Comparison of ENCODE assay signal across 22 cellular contexts in the genomic region with DNA sequence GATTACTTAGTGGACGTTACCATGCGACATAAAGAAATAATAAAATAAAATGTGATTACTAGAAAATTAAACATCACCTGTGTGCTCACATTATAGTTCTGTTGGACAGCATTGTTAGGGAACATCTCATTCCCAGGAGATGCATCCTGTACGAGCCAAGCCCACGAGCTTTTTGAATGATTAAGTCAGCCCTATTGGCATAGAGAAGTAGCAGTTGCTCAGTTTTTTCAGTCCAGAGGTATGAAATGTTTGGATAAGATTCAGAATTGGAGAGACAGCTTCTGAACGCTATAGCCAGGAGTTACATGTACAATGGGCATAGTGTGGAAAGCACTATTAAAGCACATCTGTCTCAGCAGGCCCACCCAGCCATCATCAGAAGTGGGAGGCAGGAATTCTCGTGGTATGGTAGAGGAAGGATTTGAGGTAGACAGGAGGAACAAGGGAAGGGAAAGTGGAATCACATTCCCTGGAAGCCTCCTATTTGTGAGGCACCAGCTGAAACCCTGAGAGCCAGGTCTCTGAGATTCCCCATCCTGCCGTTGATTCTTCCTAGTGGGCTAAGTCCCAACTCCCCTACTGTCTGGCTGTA. TPM values are rescaled to one million over a fixed set of nuclear protein-coding genes. Genes with fewer than 3 reads are reported as not detected.
DNase-seq lines count a peak whose midpoint lies in the region; ATAC-seq and TF ChIP-seq lines count a peak whose summit lies in the region.
"Had no signal": no experiment of that assay in that cellular context is flagged by ENCODE, and none has a peak within 500 bp of the region (broad histone marks: within the 10 kb centered on the region; RNA-seq: fewer than 3 reads in every experiment).

No MANE protein-coding gene starts in this region.

- H3K27me3 ChIP-seq in GM23248 (replicated peaks; ENCODE audit: insufficient read depth) = no peaks in the 10 kb centered on the region
- H3K27me3 ChIP-seq: right lobe of liver, SJSA1, transverse colon had no signal

- H2AFZ ChIP-seq in GM23248 = no peak overlapping the region

- peaks cover 95% of the 10 kb centered on the region for H3K4me1 Mint-ChIP-seq in WTC11

- CTCF ChIA-PET in WTC11 (lab: Charles Lee) (interaction anchor here (0.9 kb wide), 1 partner anchor 9 kb away, joined by 3 read pairs; no protein-coding TSS in a partner anchor), RWPE1 (lab: Yijun Ruan, JAX) (interaction anchor here (0.6 kb wide), 1 partner anchor 166 kb away, joined by 3 read pairs; no protein-coding TSS in a partner anchor)

- peak overlapping the region; percentile 40 for H3K4me2 ChIP-seq in GM23248 (ENCODE audit: unreplicated experiment)

- H3K9me3 ChIP-seq in GM23248 (ENCODE audit: low read depth) = no peaks in the 10 kb centered on the region
- H3K9me3 ChIP-seq: right lobe of liver, SJSA1, transverse colon had no signal

- H3K27ac ChIP-seq in GM23248 = peak overlapping the region; percentile 44
- no peak overlapping the region for H3K27ac ChIP-seq in RWPE1
- H3K27ac ChIP-seq: C4-2B, right lobe of liver, SJSA1, transverse colon had no signal

- TF ChIP-seq CTCF in WTC11 (IDR thresholded peaks at IDR 0.05) (no peak), fibroblast of the aortic adventitia (IDR thresholded peaks at IDR 0.05; ENCODE audit: insufficient read depth, low read length) (no peak), GM10266 (IDR thresholded peaks at IDR 0.05; ENCODE audit: control insufficient read depth, insufficient read depth, low read depth, missing control alignments) (no peak), RWPE1 (conservative IDR thresholded peaks at IDR 0.05; ENCODE audit: low read depth) (no peak)

- POLR2A ChIA-PET in WTC11 (lab: Charles Lee) (interaction anchor here (0.6 to 0.7 kb wide), 3 partner anchors 13 to 235 kb away, joined by 3 to 4 read pairs (median 3); no protein-coding TSS in a partner anchor), RWPE1 (lab: Yijun Ruan, JAX; ENCODE audit: low non-redundant PET) (no interaction called here)

- H3K9me3 Mint-ChIP-seq in WTC11 = no peaks in the 10 kb centered on the region
- H3K9me3 Mint-ChIP-seq: endodermal cell, mesothelial cell of epicardium, nephron progenitor cell had no signal

- DNase-seq in GM23248 (peak; percentile 83), WTC11 (ENCODE audit: low spot score) (no peak), fibroblast of the aortic adventitia (ENCODE audit: low read depth) (peak; percentile 66), skeletal muscle cell (ENCODE audit: low read depth) (peak; percentile 48), iPS-NIHi11 (ENCODE audit: low spot score) (no peak), GM10266 (ENCODE audit: extremely low spot score) (no peak), RWPE1 (ENCODE audit: low spot score) (no peak)
- DNase-seq: activated CD8-positive, alpha-beta memory T cell treated with anti-CD3 and anti-CD28 coated beads for 24 hours; activated T-cell treated with anti-CD3 and anti-CD28 coated beads, Interleukin-2, amount 50 U/mL, for 1 hour; cortex of kidney; endodermal cell; head of caudate nucleus; left cardiac atrium; NCI-H1694; NCI-H510A; nephron progenitor cell; right lobe of liver; transverse colon had no signal

- H3K4me1 ChIP-seq in GM23248 (ENCODE audit: insufficient read depth) = peaks cover 55% of the 10 kb centered on the region

- in situ Hi-C loops in GM23248 (cut with MboI) = no loop called here

- H4K20me1 ChIP-seq in GM23248 (ENCODE audit: insufficient read depth) = no peaks in the 10 kb centered on the region

- H3K36me3 Mint-ChIP-seq in WTC11 = peaks cover 2% of the 10 kb centered on the region; the same call in 1 of the 2 replicates
- H3K36me3 Mint-ChIP-seq: mesothelial cell of epicardium had no signal

- no peak overlapping the region for H3K4me3 Mint-ChIP-seq in WTC11
- H3K4me3 Mint-ChIP-seq: endodermal cell, mesothelial cell of epicardium, nephron progenitor cell had no signal

- H3K27me3 Mint-ChIP-seq in WTC11 (ENCODE audit: low read depth) = no peaks in the 10 kb centered on the region

- peak overlapping the region; percentile 3; the same call in 1 of the 2 replicates for H3K9ac ChIP-seq in GM23248

- H3K9me2 ChIP-seq in GM23248 (ENCODE audit: insufficient read depth) = no peaks in the 10 kb centered on the region

- 50 to 54% methylated on average over 7 of the region's 7 CpGs for WGBS in GM23248 (ENCODE audit: low coverage in 1 of 2, low lambda C conversion rate in 2 of 2, missing lambda C conversion rate in 2 of 2), 2 experiments

- peaks cover 40% of the 10 kb centered on the region for H3F3A ChIP-seq in GM23248 (ENCODE audit: insufficient read depth)

- H3K4me3 ChIP-seq in GM23248 (no peak overlapping the region), fibroblast of the aortic adventitia (ENCODE audit: low read depth, low read length) (no peak overlapping the region), skeletal muscle cell (ENCODE audit: low read depth, low read length) (no peak overlapping the region)
- H3K4me3 ChIP-seq: right lobe of liver, SJSA1, transverse colon had no signal

- no peaks in the 10 kb centered on the region for H3K36me3 ChIP-seq in GM23248 (ENCODE audit: low read depth)
- H3K36me3 ChIP-seq: right lobe of liver, transverse colon had no signal

- ATAC-seq in WTC11 (no peak), GM21723 (IDR thresholded peaks at IDR 0.05; ENCODE audit: unreplicated experiment) (no peak)
- ATAC-seq: left cardiac atrium had no signal

- peak overlapping the region; percentile 95 for H3K27ac Mint-ChIP-seq in WTC11
- H3K27ac Mint-ChIP-seq: nephron progenitor cell had no signal

- peaks cover 100% of the 10 kb centered on the region for H3K79me2 ChIP-seq in GM23248 (ENCODE audit: insufficient read depth)

TF ChIP-seq in WTC11, 78 proteins besides CTCF, POLR2A, EP300 and RAD21 (continues in another document):
- no peak for TF ChIP-seq TEAD1 (CRISPR knock-in tag; IDR thresholded peaks at IDR 0.05)
- no peak for TF ChIP-seq IRF2 (CRISPR knock-in tag; IDR thresholded peaks at IDR 0.05; ENCODE audit: borderline replicate concordance, low read depth)
- TF ChIP-seq, protein P1, sequence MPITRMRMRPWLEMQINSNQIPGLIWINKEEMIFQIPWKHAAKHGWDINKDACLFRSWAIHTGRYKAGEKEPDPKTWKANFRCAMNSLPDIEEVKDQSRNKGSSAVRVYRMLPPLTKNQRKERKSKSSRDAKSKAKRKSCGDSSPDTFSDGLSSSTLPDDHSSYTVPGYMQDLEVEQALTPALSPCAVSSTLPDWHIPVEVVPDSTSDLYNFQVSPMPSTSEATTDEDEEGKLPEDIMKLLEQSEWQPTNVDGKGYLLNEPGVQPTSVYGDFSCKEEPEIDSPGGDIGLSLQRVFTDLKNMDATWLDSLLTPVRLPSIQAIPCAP (CRISPR knock-in tag; IDR thresholded peaks at IDR 0.05) = no peak
- no peak for TF ChIP-seq PRRX2 (CRISPR knock-in tag; IDR thresholded peaks at IDR 0.05)
- TF ChIP-seq, protein P2, sequence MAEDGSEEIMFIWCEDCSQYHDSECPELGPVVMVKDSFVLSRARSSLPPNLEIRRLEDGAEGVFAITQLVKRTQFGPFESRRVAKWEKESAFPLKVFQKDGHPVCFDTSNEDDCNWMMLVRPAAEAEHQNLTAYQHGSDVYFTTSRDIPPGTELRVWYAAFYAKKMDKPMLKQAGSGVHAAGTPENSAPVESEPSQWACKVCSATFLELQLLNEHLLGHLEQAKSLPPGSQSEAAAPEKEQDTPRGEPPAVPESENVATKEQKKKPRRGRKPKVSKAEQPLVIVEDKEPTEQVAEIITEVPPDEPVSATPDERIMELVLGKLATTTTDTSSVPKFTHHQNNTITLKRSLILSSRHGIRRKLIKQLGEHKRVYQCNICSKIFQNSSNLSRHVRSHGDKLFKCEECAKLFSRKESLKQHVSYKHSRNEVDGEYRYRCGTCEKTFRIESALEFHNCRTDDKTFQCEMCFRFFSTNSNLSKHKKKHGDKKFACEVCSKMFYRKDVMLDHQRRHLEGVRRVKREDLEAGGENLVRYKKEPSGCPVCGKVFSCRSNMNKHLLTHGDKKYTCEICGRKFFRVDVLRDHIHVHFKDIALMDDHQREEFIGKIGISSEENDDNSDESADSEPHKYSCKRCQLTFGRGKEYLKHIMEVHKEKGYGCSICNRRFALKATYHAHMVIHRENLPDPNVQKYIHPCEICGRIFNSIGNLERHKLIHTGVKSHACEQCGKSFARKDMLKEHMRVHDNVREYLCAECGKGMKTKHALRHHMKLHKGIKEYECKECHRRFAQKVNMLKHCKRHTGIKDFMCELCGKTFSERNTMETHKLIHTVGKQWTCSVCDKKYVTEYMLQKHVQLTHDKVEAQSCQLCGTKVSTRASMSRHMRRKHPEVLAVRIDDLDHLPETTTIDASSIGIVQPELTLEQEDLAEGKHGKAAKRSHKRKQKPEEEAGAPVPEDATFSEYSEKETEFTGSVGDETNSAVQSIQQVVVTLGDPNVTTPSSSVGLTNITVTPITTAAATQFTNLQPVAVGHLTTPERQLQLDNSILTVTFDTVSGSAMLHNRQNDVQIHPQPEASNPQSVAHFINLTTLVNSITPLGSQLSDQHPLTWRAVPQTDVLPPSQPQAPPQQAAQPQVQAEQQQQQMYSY (CRISPR knock-in tag; IDR thresholded peaks at IDR 0.05) = no peak
- no peak for TF ChIP-seq EMX1 (CRISPR knock-in tag; IDR thresholded peaks at IDR 0.05)
- TF ChIP-seq ELF4 (CRISPR knock-in tag; IDR thresholded peaks at IDR 0.05; ENCODE audit: low read depth) = no peak

RNA-seq across cellular contexts. Expression of gene SPATS2L, which starts 8.6 kb away (rescaled TPM):
- 103 and 128 TPM in 2 replicates for total RNA-seq in GM23248 (2014; rRNA removed; shearing (Covaris generic))
- 78.3 and 116 TPM in 2 replicates for polyA plus RNA-seq in GM23248 (2016; fragmentation: Nextera tagmentation; extraction: Ambion mirVana)
- total RNA-seq in WTC11 (2021) = 103 to 112 TPM (median 111 TPM) in 3 replicates
- 40.7 and 117 TPM in 2 replicates for total RNA-seq in fibroblast of the aortic adventitia (ENCODE audit: low replicate concordance)

Comparison
In these comparisons a context has a peak if more than half of its experiments do, and no peak if none do; other contexts are left out.
1. DNase-seq: peak in GM23248 (single experiment), fibroblast of the aortic adventitia (single experiment) and skeletal muscle cell (single experiment); none in WTC11 (single experiment), iPS-NIHi11 (single experiment), GM10266 (single experiment) and RWPE1 (single experiment).